ENCODE assay signal across 8 cellular contexts in the genomic region with DNA sequence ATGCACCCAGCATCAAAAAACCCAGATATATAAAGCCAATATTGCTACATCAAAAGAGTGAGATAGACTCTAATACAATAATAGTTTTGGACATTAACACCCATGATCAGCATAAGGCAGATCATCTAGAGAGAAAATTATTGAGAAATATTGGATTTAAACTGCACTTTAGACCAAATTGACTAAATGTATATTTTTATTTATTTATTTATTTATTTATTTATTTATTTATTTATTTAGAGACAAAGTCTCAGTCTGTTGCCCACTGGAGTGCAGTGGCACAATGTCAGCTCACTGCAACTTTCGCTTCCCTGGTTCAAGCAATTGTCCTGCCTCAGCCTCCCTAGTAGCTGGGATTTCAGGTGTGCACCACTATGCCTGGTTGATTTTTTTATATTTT.
"Had no signal": no experiment of that assay in that cellular context is flagged by ENCODE, and none has a peak within 500 bp of the region (broad histone marks: within the 10 kb centered on the region; RNA-seq: fewer than 3 reads in every experiment).

No MANE protein-coding gene starts in this region.

- ATAC-seq: HepG2, K562 had no signal

- DNase-seq: IMR-90, KBM-7, KG1 had no signal

- H3K4me3 ChIP-seq: K562 had no signal

- H3K4me2 ChIP-seq: KMS-11 had no signal

- FAIRE-seq: HepG2, HTR-8/SVneo, K562 had no signal

- H3K9ac ChIP-seq: KMS-11 had no signal

- H3K27ac ChIP-seq: HL-60, KMS-11 had no signal
